1 cellular context compared by ENCODE assay signal in the genomic region with DNA sequence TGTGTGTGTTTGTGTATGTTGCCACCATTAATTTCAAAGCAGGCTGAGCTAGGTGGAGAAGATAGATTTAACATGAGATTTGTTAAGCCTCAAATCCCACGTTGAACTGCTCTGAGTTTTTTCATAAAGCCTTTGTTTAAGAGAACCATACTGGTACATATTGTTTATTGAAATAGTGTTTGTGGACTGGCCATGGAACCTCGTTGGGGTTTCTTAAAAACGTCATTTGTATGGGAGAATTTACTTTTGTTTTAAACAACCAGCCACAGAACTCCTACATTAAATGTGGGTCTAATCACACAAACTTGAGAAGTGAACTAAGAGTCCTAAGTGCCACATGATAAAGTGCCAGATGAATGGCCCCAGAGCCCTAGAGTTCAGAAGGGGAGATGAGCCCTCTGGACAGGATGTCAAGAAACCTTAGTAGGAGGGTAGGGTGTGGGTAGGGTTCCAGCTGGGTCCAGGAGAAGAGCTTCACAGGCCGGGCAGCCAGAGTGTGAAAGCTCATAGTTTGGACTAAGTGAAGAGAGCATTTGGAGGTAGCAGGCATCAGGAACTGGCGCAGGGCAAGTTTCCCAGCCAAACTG.
TF ChIP-seq lines count a peak whose summit lies in the region.

No MANE protein-coding gene starts in this region.

TF ChIP-seq in WTC11, 78 proteins besides CTCF, POLR2A, EP300 and RAD21 (continued from another document):
- TF ChIP-seq ZNF219 (CRISPR knock-in tag; IDR thresholded peaks at IDR 0.05; ENCODE audit: borderline replicate concordance), result no peak
- TF ChIP-seq SMAD3 (CRISPR knock-in tag; IDR thresholded peaks at IDR 0.05; ENCODE audit: borderline replicate concordance), result no peak
- no peak for TF ChIP-seq ZNF416 (CRISPR knock-in tag; IDR thresholded peaks at IDR 0.05)
- TF ChIP-seq, protein P1, sequence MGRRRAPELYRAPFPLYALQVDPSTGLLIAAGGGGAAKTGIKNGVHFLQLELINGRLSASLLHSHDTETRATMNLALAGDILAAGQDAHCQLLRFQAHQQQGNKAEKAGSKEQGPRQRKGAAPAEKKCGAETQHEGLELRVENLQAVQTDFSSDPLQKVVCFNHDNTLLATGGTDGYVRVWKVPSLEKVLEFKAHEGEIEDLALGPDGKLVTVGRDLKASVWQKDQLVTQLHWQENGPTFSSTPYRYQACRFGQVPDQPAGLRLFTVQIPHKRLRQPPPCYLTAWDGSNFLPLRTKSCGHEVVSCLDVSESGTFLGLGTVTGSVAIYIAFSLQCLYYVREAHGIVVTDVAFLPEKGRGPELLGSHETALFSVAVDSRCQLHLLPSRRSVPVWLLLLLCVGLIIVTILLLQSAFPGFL (CRISPR knock-in tag; IDR thresholded peaks at IDR 0.05; ENCODE audit: borderline replicate concordance), result no peak
- TF ChIP-seq, protein P2, sequence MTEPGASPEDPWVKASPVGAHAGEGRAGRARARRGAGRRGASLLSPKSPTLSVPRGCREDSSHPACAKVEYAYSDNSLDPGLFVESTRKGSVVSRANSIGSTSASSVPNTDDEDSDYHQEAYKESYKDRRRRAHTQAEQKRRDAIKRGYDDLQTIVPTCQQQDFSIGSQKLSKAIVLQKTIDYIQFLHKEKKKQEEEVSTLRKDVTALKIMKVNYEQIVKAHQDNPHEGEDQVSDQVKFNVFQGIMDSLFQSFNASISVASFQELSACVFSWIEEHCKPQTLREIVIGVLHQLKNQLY (CRISPR knock-in tag; IDR thresholded peaks at IDR 0.05), result no peak
TF ChIP-seq in WTC11: peak in this region for 0.
